9 cellular contexts compared by ENCODE assay signal in the genomic region with DNA sequence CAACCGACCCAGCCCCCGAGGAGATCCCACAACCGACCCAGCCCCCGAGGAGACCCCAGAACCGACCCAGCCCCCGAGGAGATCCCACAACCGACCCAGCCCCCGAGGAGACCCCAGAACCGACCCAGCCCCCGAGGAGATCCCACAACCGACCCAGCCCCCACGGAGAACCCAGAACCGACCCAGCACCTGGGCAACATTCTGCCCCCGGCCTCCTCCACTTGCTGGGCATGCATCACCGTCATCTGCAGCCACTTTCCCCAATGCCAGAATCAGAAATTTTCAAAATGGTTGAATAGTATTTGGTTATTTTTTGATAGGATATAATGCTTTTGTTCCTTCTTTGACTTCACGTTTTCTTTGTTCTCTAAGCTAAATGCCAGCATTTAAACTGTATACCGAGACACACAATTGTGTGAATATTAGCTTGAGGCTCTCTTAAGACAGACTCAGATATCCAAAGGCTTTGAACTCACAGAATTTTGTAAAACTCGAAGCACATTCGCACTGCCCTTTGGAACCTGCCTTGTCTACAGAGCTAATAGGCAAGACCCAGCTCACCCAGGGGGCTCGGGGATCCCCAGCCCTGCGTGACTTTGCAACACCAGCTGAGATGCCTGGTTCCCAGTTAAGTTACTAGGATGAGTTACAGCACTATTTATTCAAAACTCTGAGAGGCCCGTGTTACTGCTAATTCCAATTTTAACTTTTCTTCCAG.
DNase-seq lines count a peak whose midpoint lies in the region; ATAC-seq lines count a peak whose summit lies in the region.
"Had no signal": no experiment of that assay in that cellular context is flagged by ENCODE, and none has a peak within 500 bp of the region (broad histone marks: within the 10 kb centered on the region; RNA-seq: fewer than 3 reads in every experiment).

No MANE protein-coding gene starts in this region.

- H3K4me3 ChIP-seq in effector memory CD4-positive, alpha-beta T cell (ENCODE audit: insufficient read depth, low read depth, low read length, poor library complexity, severe bottlenecking) = no peak overlapping the region
- H3K4me3 ChIP-seq: gastroesophageal sphincter had no signal

- DNase-seq in effector memory CD4-positive, alpha-beta T cell = no peak
- DNase-seq in NCI-H2107 treated with DMSO at 0.1 percent for 48 hours (lab: John Stamatoyannopoulos, UW; ENCODE audit: unreplicated experiment) (no peak), islet precursor cell (no peak)

- no peaks in the 10 kb centered on the region for H3K36me3 ChIP-seq in effector memory CD4-positive, alpha-beta T cell (ENCODE audit: control insufficient read depth, insufficient read depth, low read length)
- H3K36me3 ChIP-seq: gastroesophageal sphincter had no signal

- H3K27ac ChIP-seq in effector memory CD4-positive, alpha-beta T cell (ENCODE audit: insufficient read depth, low read length, poor library complexity, severe bottlenecking) = peak overlapping the region; percentile 88
- H3K27ac ChIP-seq: gastroesophageal sphincter had no signal

- H3K9me3 ChIP-seq in effector memory CD4-positive, alpha-beta T cell (ENCODE audit: control insufficient read depth, low read length) = no peaks in the 10 kb centered on the region
- H3K9me3 ChIP-seq: gastroesophageal sphincter had no signal

- no peaks in the 10 kb centered on the region for H3K27me3 ChIP-seq in effector memory CD4-positive, alpha-beta T cell (replicated peaks; ENCODE audit: control insufficient read depth, insufficient read depth, low read length, poor library complexity, severe bottlenecking)
- H3K27me3 ChIP-seq: gastroesophageal sphincter had no signal

- peaks cover 87% of the 10 kb centered on the region for H3K4me1 ChIP-seq in effector memory CD4-positive, alpha-beta T cell (ENCODE audit: control insufficient read depth, insufficient read depth, low read length, poor library complexity, severe bottlenecking)

- ATAC-seq in GM18502 (IDR thresholded peaks at IDR 0.05; ENCODE audit: poor library complexity, unreplicated experiment) (peak; percentile 41), GM21423 (IDR thresholded peaks at IDR 0.05; ENCODE audit: unreplicated experiment) (peak; percentile 24), HG03378 (IDR thresholded peaks at IDR 0.05; ENCODE audit: unreplicated experiment) (peak; percentile 15), HG03571 (IDR thresholded peaks at IDR 0.05; ENCODE audit: unreplicated experiment) (no peak), GM21447 (IDR thresholded peaks at IDR 0.05; ENCODE audit: unreplicated experiment) (no peak)
- ATAC-seq: gastroesophageal sphincter had no signal

Comparison
In these comparisons a context has a peak if more than half of its experiments do, and no peak if none do; other contexts are left out.
1. ATAC-seq: peak in GM18502 (single experiment), GM21423 (single experiment) and HG03378 (single experiment); none in HG03571 (single experiment) and GM21447 (single experiment).